Comparison of ENCODE assay signal across 23 cellular contexts in genomic region chr19:18807861-18808331, GRCh38. TPM values are rescaled to one million over a fixed set of nuclear protein-coding genes. Genes with fewer than 3 reads are reported as not detected.
DNase-seq lines count a peak whose midpoint lies in the region; ATAC-seq and TF ChIP-seq lines count a peak whose summit lies in the region.
"Had no signal": no experiment of that assay in that cellular context is flagged by ENCODE, and none has a peak within 500 bp of the region (broad histone marks: within the 10 kb centered on the region; RNA-seq: fewer than 3 reads in every experiment).

No MANE protein-coding gene starts in this region.

- intact Hi-C loops in Panc1 (cut with micrococcal nuclease; ENCODE audit: unreplicated experiment) (no loop called here), left cardiac atrium (cut with DNase I) (no loop called here), sciatic nerve (cut with DNase I) (no loop called here), adrenal gland (cut with DNase I) (no loop called here)

- WGBS in adrenal gland, 4 donors, result 74 to 84% (median 80%) methylated on average over 17 to 19 of the region's 19 CpGs

- TF ChIP-seq POLR2A in adrenal gland (IDR thresholded peaks at IDR 0.05), result no peak

- H3K27me3 ChIP-seq in Panc1 (ENCODE audit: control insufficient read depth, insufficient read depth, low read length) (no peaks in the 10 kb centered on the region), adrenal gland (no peaks in the 10 kb centered on the region)
- H3K27me3 ChIP-seq: upper lobe of right lung had no signal

- TF ChIP-seq CTCF in Panc1 (IDR thresholded peaks at IDR 0.05), result no peak
- no peak for TF ChIP-seq CTCF in adrenal gland (IDR thresholded peaks at IDR 0.05)

- CTCF ChIA-PET in Panc1 (lab: Charles Lee), result no interaction called here

- ATAC-seq in Panc1, result peak; percentile 38; the same call in 1 of the 2 replicates
- ATAC-seq in left cardiac atrium, result peak; percentile 52 to 53
- peak; percentile 79 for ATAC-seq in sciatic nerve
- ATAC-seq in HG03378 (IDR thresholded peaks at IDR 0.05; ENCODE audit: unreplicated experiment), result no peak
- ATAC-seq: upper lobe of right lung had no signal

- no peaks in the 10 kb centered on the region for H3K4me1 ChIP-seq in Panc1 (ENCODE audit: control insufficient read depth, insufficient read depth, low read length)
- peaks cover 0 to 9% of the 10 kb centered on the region in 2 donors for H3K4me1 ChIP-seq in adrenal gland (replicated peaks in 1 of 2)

- H3K4me3 ChIP-seq in Panc1 (ENCODE audit: low read depth in 2 of 2, low read length in 2 of 2), result no peak overlapping the region
- H3K4me3 ChIP-seq in adrenal gland, result no peak overlapping the region
- H3K4me3 ChIP-seq: dorsolateral prefrontal cortex, lung, upper lobe of right lung had no signal

- POLR2A ChIA-PET in Panc1 (lab: Charles Lee), result no interaction called here

- peak; percentile 75 for DNase-seq in AG20443 (ENCODE audit: low spot score)
- DNase-seq in Panc1 (ENCODE audit: low read depth, low spot score), result no peak
- DNase-seq in left cardiac atrium, result peak; percentile 60
- DNase-seq in sciatic nerve (ENCODE audit: low spot score), result no peak
- no peak for DNase-seq in NCI-H1092 (lab: John Stamatoyannopoulos, UW)
- DNase-seq in activated gamma-delta T cell (lab: John Stamatoyannopoulos, UW), result no peak
- no peak for DNase-seq in adrenal gland
- DNase-seq: activated CD4-positive, CD25-positive, alpha-beta regulatory T cell treated with anti-CD3 and anti-CD28 coated beads, Interleukin-2, amount 50 U/mL, for 72 hours; activated naive CD4-positive, alpha-beta T cell treated with Interleukin-2 at 50 U/mL for 16 hours; activated T-cell treated with anti-CD3 and anti-CD28 coated beads, Interleukin-2, amount 50 U/mL, for 1 hour; anterior cingulate cortex; dorsolateral prefrontal cortex; NCI-H2029 treated with DMSO at 0.1 percent for 48 hours; NCI-H446; occipital lobe; OCI-M1; SHP77; stimulated activated CD8-positive, alpha-beta memory T cell treated with anti-CD3 and anti-CD28 coated beads, Interleukin-4, amount 100 ng/mL, for 48 hours; upper lobe of right lung had no signal

- H3K36me3 ChIP-seq in Panc1 (ENCODE audit: control insufficient read depth, insufficient read depth, low read length) (no peaks in the 10 kb centered on the region), adrenal gland (replicated peaks in 1 of 2) (no peaks in the 10 kb centered on the region)
- H3K36me3 ChIP-seq: upper lobe of right lung had no signal

- in situ Hi-C loops in Panc1 (cut with HindIII; ENCODE audit: low pct_unique_long_range_greater_than_20kb, low sequenced_read_pairs), result no loop called here

- H3K9me3 ChIP-seq in Panc1 (ENCODE audit: control insufficient read depth, insufficient read depth, low read depth, low read length) (no peaks in the 10 kb centered on the region), adrenal gland (replicated peaks in 1 of 3) (no peaks in the 10 kb centered on the region)
- H3K9me3 ChIP-seq: upper lobe of right lung had no signal

- H3K27ac ChIP-seq in Panc1 (ENCODE audit: low read length) (no peak overlapping the region), adrenal gland (no peak overlapping the region)
- H3K27ac ChIP-seq: dorsolateral prefrontal cortex had no signal

- BruUV-seq in Panc1 (replicated peaks; lab: Mats Ljungman, UMichigan), result no TSS peak

RNA-seq across cellular contexts. Expression of gene COMP, which starts 16.8 kb away (rescaled TPM):
- 0.69 TPM for total RNA-seq in Panc1 (2021; ENCODE audit: unreplicated experiment)
- polyA plus RNA-seq in Panc1 (2012; ENCODE audit: insufficient read length), result 0.80 TPM
- 1 to 10 TPM; 6.5 to 9.8 TPM for total RNA-seq in left cardiac atrium
- 7.6 TPM for total RNA-seq in sciatic nerve
- total RNA-seq in adrenal gland, result under 1 TPM in 1 of 8 donors, not detected in 7; 0.11 TPM
- polyA plus RNA-seq in adrenal gland, result under 1 TPM in 2 of 3 donors, not detected in 1; 0.16 to 0.17 TPM
- total RNA-seq: endothelial cell of umbilical vein, LHCN-M2, occipital lobe had no signal
- polyA plus RNA-seq: endothelial cell of umbilical vein had no signal

RNA-seq across cellular contexts. Expression of gene UPF1, which starts 23.9 kb away (rescaled TPM):
- total RNA-seq in Panc1 (2021; ENCODE audit: unreplicated experiment), result 62.2 TPM
- polyA plus RNA-seq in Panc1 (2012; ENCODE audit: insufficient read length), result 53.7 TPM
- total RNA-seq in left cardiac atrium, result 10 to 100 TPM; 33.9 to 41.1 TPM
- total RNA-seq in sciatic nerve, result 57.8 TPM
- total RNA-seq in adrenal gland, result 100 to 1,000 TPM in 1 of 8 donors, 10 to 100 TPM in 7; 57.7 to 141 (median 80.1) TPM
- polyA plus RNA-seq in adrenal gland, result 10 to 100 TPM; 27.6 to 80.8 (median 55.1) TPM

Comparison
In these comparisons a context has a peak if more than half of its experiments do, and no peak if none do; other contexts are left out.
1. DNase-seq: peak in AG20443 (single experiment) and left cardiac atrium (single experiment); none in Panc1 (single experiment), sciatic nerve (single experiment), NCI-H1092 (single experiment), activated gamma-delta T cell (single experiment) and adrenal gland (0 of 7).